ENCODE assay signal across 26 cellular contexts in the genomic region with DNA sequence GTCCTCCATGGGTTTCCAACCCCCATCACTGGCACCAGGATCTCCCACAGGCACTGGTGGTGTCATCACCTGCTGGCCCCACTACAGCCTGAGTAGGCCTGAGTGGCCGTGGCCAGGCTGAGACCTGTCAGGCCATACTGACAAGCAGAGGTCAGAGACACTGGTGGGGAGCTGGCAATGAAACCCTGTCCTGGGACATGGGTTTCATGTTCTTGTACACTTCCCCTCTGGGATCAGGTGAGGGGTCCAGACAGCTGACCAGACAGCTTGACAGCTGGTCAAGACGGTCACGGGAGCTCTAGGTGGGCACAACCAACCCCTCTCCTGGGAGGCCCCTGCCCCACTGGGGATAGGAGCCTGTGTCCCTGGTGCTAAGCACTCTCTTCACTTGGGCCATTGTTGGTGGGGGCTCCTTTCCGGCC. TPM values are rescaled to one million over a fixed set of nuclear protein-coding genes. Genes with fewer than 3 reads are reported as not detected.
A peak's percentile ranks its signal among the peaks of the same experiment; 100 is the strongest.
DNase-seq lines count a peak whose midpoint lies in the region; ATAC-seq and TF ChIP-seq lines count a peak whose summit lies in the region.
"Had no signal": no experiment of that assay in that cellular context is flagged by ENCODE, and none has a peak within 500 bp of the region (broad histone marks: within the 10 kb centered on the region; RNA-seq: fewer than 3 reads in every experiment).

No MANE protein-coding gene starts in this region.

- POLR2A ChIA-PET in CD8-positive, alpha-beta T cell (lab: Charles Lee), result no interaction called here

- H3K9me3 Mint-ChIP-seq in CD8-positive, alpha-beta T cell, result no peaks in the 10 kb centered on the region
- H3K9me3 Mint-ChIP-seq: endodermal cell, mesothelial cell of epicardium had no signal

- H3K27me3 ChIP-seq in dorsolateral prefrontal cortex, result no peaks in the 10 kb centered on the region
- H3K27me3 ChIP-seq in CD8-positive, alpha-beta T cell (ENCODE audit: insufficient read depth, low read length), result no peaks in the 10 kb centered on the region
- H3K27me3 ChIP-seq in H7 (ENCODE audit: control insufficient read depth, insufficient read depth, low read length), result no peaks in the 10 kb centered on the region
- H3K27me3 ChIP-seq: stomach, uterus had no signal

- H3K4me1 ChIP-seq in CD8-positive, alpha-beta T cell (ENCODE audit: insufficient read depth, low read length), result no peaks in the 10 kb centered on the region

- CTCF ChIA-PET in CD8-positive, alpha-beta T cell (lab: Charles Lee), result no interaction called here

- no peak for ATAC-seq in CD8-positive, alpha-beta T cell
- ATAC-seq: activated CD4-positive, CD25-positive, alpha-beta regulatory T cell treated with anti-CD3 and anti-CD28 coated beads, Interleukin-2, amount 50 U/mL, for 24 hours; Panc1 had no signal

- TF ChIP-seq CTCF in dorsolateral prefrontal cortex (IDR thresholded peaks at IDR 0.05 in 54 of 56, conservative IDR thresholded peaks at IDR 0.05 in 2 of 56; ENCODE audit: low read depth in 1 of 56, partially characterized antibody in 56 of 56), result no peak
- no peak for TF ChIP-seq CTCF in CD8-positive, alpha-beta T cell (IDR thresholded peaks at IDR 0.05)

- peak; percentile 14 for DNase-seq in HuH-7 (ENCODE audit: low spot score)
- DNase-seq in dorsolateral prefrontal cortex, result no peak
- peak; percentile 66 for DNase-seq in myocyte (ENCODE audit: low read depth)
- peak in 1 of 49 donors; percentile 69 for DNase-seq in substantia nigra (lab: John Stamatoyannopoulos, UW)
- DNase-seq in CD8-positive, alpha-beta T cell, result no peak
- no peak for DNase-seq in NCI-H1105 (lab: John Stamatoyannopoulos, UW)
- no peak for DNase-seq in H7
- DNase-seq: activated gamma-delta T cell treated with Interleukin-2 at 50 U/mL for 16 hours, amygdala, endodermal cell, GDM1, kidney glomerular epithelial cell, NCI-H774, stomach, T1000 had no signal

- H3K4me1 Mint-ChIP-seq in CD8-positive, alpha-beta T cell (ENCODE audit: low read depth), result no peaks in the 10 kb centered on the region
- H3K4me1 Mint-ChIP-seq: mesothelial cell of epicardium, neural crest cell had no signal

- H3K27me3 Mint-ChIP-seq in CD8-positive, alpha-beta T cell (ENCODE audit: low read depth), result no peaks in the 10 kb centered on the region

- intact Hi-C loops in dorsolateral prefrontal cortex (cut with DNase I), result no loop called here
- intact Hi-C loops in CD8-positive, alpha-beta T cell (cut with DNase I, micrococcal nuclease), result no loop called here

- no peaks in the 10 kb centered on the region for H3K36me3 ChIP-seq in CD8-positive, alpha-beta T cell (ENCODE audit: insufficient read depth, low read length)
- no peaks in the 10 kb centered on the region for H3K36me3 ChIP-seq in H7 (replicated peaks; ENCODE audit: control insufficient read depth, insufficient read depth, low read length)
- H3K36me3 ChIP-seq: uterus had no signal

- H3K4me3 Mint-ChIP-seq in CD8-positive, alpha-beta T cell, result no peak overlapping the region
- H3K4me3 Mint-ChIP-seq: endodermal cell, mesothelial cell of epicardium, neural crest cell had no signal

- H3K4me3 ChIP-seq in dorsolateral prefrontal cortex, result no peak overlapping the region
- no peak overlapping the region for H3K4me3 ChIP-seq in CD8-positive, alpha-beta T cell (ENCODE audit: low read depth, low read length)
- no peak overlapping the region for H3K4me3 ChIP-seq in H7 (ENCODE audit: insufficient read depth, low read depth, low read length)
- H3K4me3 ChIP-seq: SK-N-MC, stomach, uterus had no signal

- H3K36me3 Mint-ChIP-seq in CD8-positive, alpha-beta T cell, result no peaks in the 10 kb centered on the region
- H3K36me3 Mint-ChIP-seq: mesothelial cell of epicardium had no signal

- H3K27ac Mint-ChIP-seq in CD8-positive, alpha-beta T cell, result no peak overlapping the region
- H3K27ac Mint-ChIP-seq: endodermal cell, mesothelial cell of epicardium had no signal

- H3K9me3 ChIP-seq in CD8-positive, alpha-beta T cell (ENCODE audit: low read length), result no peaks in the 10 kb centered on the region
- H3K9me3 ChIP-seq: stomach, uterus had no signal

- peak overlapping the region in 56 of 59 donors; percentile 11 to 86 (median 78) for H3K27ac ChIP-seq in dorsolateral prefrontal cortex
- H3K27ac ChIP-seq in substantia nigra (ENCODE audit: low read depth, low read length, poor library complexity, severe bottlenecking), result peak overlapping the region; percentile 22
- H3K27ac ChIP-seq in CD8-positive, alpha-beta T cell (ENCODE audit: low read depth, low read length), result no peak overlapping the region
- H3K27ac ChIP-seq: SK-N-MC had no signal

RNA-seq across cellular contexts. Expression of a gene that starts 13.1 kb away (rescaled TPM):
- total RNA-seq in dorsolateral prefrontal cortex, result 100 to 1,000 TPM in 3 of 120 experiments, 10 to 100 TPM in 117; 45.2 to 122 (median 62.1) TPM
- 96.8 and 103 TPM in 2 replicates for total RNA-seq in myocyte
- 75.1 TPM for polyA plus RNA-seq in myocyte (2012)
- under 1 TPM; 0.24 to 0.33 TPM for total RNA-seq in CD8-positive, alpha-beta T cell
- 5.1 and 8.0 TPM in 2 replicates for total RNA-seq in H7 (2014; rRNA removed; shearing (Covaris generic))

RNA-seq across cellular contexts. Expression of a gene that starts 18.7 kb away (rescaled TPM):
- under 1 TPM in 16 of 120 experiments, not detected in 104; 0.16 to 0.51 (median 0.24) TPM for total RNA-seq in dorsolateral prefrontal cortex
- 55.6 and 67.1 TPM in 2 replicates for total RNA-seq in myocyte
- polyA plus RNA-seq in myocyte (2012), result 9.5 TPM
- total RNA-seq in CD8-positive, alpha-beta T cell, result not detected
- total RNA-seq in H7 (2014; rRNA removed; shearing (Covaris generic)), result not detected in 2 replicates
- total RNA-seq: endodermal cell, HT-29, mesothelial cell of epicardium, neural crest cell, renal cortical epithelial cell, uterus had no signal
- polyA plus RNA-seq: BJ had no signal

RNA-seq across cellular contexts. Expression of a gene that starts 36.0 kb away (rescaled TPM):
- total RNA-seq in dorsolateral prefrontal cortex (100 to 1,000 TPM in 90 of 120 experiments, 10 to 100 TPM in 30; 39.4 to 400 (median 145) TPM), myocyte (12.3 and 26.6 TPM in 2 replicates)
- polyA plus RNA-seq in myocyte (2012), result 2.1 TPM
- total RNA-seq in CD8-positive, alpha-beta T cell, result not detected
- total RNA-seq in H7 (2014; rRNA removed; shearing (Covaris generic)), result not detected in 2 replicates
- total RNA-seq: cerebellum, endodermal cell, HT-29, LHCN-M2, mesothelial cell of epicardium, neural crest cell, renal cortical epithelial cell, stomach had no signal
- polyA plus RNA-seq: BJ had no signal

Comparison
In these comparisons a context has a peak if more than half of its experiments do, and no peak if none do; other contexts are left out.
1. DNase-seq: peak in HuH-7 (single experiment) and myocyte (single experiment); none in dorsolateral prefrontal cortex (0 of 10), CD8-positive, alpha-beta T cell (0 of 7), NCI-H1105 (single experiment) and H7 (single experiment).
2. RNA of a gene that starts 18.7 kb away (total RNA-seq): 55.6 to 67.1 TPM in myocyte; 0.16 to 0.51 TPM in dorsolateral prefrontal cortex, not detected in CD8-positive, alpha-beta T cell and not detected in H7; every median in the first group is over 10 times any median in the second.
3. RNA of a gene that starts 36.0 kb away (total RNA-seq): 39.4 to 400 TPM in dorsolateral prefrontal cortex and 12.3 to 26.6 TPM in myocyte; not detected in CD8-positive, alpha-beta T cell and not detected in H7; every median in the first group is over 10 times any median in the second.